Comparison of ENCODE assay signal across 2 cellular contexts in the genomic region with DNA sequence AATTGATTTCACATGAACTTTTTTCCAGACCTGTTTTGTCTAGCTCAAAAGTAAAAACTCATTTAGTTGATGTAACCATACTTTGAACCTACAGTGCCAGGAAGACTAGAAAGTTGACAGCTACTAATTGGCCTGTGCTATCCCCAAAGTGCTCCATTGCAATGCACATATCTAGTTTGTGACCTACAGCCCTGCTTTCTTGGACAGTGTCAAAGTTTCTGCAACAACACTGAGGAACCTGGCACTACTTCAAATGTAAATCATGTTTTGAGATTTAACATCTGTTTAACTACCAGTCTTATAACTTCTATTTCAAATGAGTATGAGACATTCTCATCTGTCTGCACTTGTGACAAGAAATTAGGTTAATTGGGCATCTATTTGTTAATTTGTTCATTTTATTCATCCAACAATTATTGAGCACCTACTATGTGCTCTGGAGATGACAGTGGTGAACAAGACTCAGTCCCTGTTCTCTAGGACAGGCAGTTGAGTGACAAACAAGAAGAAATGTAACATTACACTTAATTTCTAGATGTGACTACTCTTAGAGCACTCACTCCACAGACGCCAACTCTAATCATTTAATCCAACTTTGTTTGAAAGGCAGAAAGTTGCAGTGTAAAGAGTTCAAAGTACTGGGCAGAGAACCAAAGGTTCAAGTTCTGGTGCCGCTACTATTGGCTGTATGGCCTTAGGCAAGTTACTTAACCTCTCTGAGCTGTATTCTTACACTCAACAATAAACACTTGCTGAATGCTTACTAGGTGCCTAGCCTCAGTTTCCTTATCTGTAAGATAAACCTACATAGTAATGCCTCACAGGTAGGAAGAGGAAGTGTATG.
TF ChIP-seq lines count a peak whose summit lies in the region.

No MANE protein-coding gene starts in this region.

TF ChIP-seq in IMR-90, 13 proteins besides CTCF, POLR2A, EP300 and RAD21:
- no peak for TF ChIP-seq CEBPB (IDR thresholded peaks at IDR 0.05; ENCODE audit: low read depth, low read length)
- no peak for TF ChIP-seq CHD1 (IDR thresholded peaks at IDR 0.05; ENCODE audit: low read depth, low read length)
- no peak for TF ChIP-seq MXI1 (IDR thresholded peaks at IDR 0.05; ENCODE audit: borderline replicate concordance, low read depth, low read length)
- no peak for TF ChIP-seq BHLHE40 (IDR thresholded peaks at IDR 0.05; ENCODE audit: low read depth, low read length)
- no peak for TF ChIP-seq RCOR1 (IDR thresholded peaks at IDR 0.05; ENCODE audit: insufficient replicate concordance, low read length)
- no peak for TF ChIP-seq RFX5 (IDR thresholded peaks at IDR 0.05; ENCODE audit: low read depth, low read length)
- TF ChIP-seq MAFK (IDR thresholded peaks at IDR 0.05; ENCODE audit: low read depth, low read length): no peak
- TF ChIP-seq FOS (IDR thresholded peaks at IDR 0.05; ENCODE audit: low read depth, low read length): no peak
- TF ChIP-seq, protein P1, sequence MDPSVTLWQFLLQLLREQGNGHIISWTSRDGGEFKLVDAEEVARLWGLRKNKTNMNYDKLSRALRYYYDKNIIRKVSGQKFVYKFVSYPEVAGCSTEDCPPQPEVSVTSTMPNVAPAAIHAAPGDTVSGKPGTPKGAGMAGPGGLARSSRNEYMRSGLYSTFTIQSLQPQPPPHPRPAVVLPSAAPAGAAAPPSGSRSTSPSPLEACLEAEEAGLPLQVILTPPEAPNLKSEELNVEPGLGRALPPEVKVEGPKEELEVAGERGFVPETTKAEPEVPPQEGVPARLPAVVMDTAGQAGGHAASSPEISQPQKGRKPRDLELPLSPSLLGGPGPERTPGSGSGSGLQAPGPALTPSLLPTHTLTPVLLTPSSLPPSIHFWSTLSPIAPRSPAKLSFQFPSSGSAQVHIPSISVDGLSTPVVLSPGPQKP (IDR thresholded peaks at IDR 0.05; ENCODE audit: borderline replicate concordance, low read depth, low read length): no peak
- TF ChIP-seq MAZ (IDR thresholded peaks at IDR 0.05; ENCODE audit: borderline replicate concordance, low read depth, low read length): no peak
- no peak for TF ChIP-seq SMC3 (IDR thresholded peaks at IDR 0.05; ENCODE audit: low read depth, low read length)
- TF ChIP-seq NFE2L2 (IDR thresholded peaks at IDR 0.05; ENCODE audit: low read depth, low read length): no peak
- TF ChIP-seq, protein P2, sequence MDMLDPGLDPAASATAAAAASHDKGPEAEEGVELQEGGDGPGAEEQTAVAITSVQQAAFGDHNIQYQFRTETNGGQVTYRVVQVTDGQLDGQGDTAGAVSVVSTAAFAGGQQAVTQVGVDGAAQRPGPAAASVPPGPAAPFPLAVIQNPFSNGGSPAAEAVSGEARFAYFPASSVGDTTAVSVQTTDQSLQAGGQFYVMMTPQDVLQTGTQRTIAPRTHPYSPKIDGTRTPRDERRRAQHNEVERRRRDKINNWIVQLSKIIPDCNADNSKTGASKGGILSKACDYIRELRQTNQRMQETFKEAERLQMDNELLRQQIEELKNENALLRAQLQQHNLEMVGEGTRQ (IDR thresholded peaks at IDR 0.05; ENCODE audit: low read depth, low read length): no peak

TF ChIP-seq in H1, 55 proteins besides CTCF, POLR2A, EP300 and RAD21:
- TF ChIP-seq, protein P3, sequence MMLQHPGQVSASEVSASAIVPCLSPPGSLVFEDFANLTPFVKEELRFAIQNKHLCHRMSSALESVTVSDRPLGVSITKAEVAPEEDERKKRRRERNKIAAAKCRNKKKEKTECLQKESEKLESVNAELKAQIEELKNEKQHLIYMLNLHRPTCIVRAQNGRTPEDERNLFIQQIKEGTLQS (IDR thresholded peaks at IDR 0.05; ENCODE audit: insufficient read depth, low read depth, low read length): no peak
- TF ChIP-seq TBP (IDR thresholded peaks at IDR 0.05; ENCODE audit: low read depth, low read length) (no peak), SIN3A (conservative IDR thresholded peaks at IDR 0.05 in 1 of 2, IDR thresholded peaks at IDR 0.05 in 1 of 2; ENCODE audit: low read depth in 1 of 2, low read length in 2 of 2) (no peak), ASH2L (IDR thresholded peaks at IDR 0.05; ENCODE audit: low read length) (no peak), BCL11A (IDR thresholded peaks at IDR 0.05; ENCODE audit: low read depth in 2 of 2, low read length in 2 of 2) (no peak)
